10 cellular contexts compared by ENCODE assay signal in the genomic region with DNA sequence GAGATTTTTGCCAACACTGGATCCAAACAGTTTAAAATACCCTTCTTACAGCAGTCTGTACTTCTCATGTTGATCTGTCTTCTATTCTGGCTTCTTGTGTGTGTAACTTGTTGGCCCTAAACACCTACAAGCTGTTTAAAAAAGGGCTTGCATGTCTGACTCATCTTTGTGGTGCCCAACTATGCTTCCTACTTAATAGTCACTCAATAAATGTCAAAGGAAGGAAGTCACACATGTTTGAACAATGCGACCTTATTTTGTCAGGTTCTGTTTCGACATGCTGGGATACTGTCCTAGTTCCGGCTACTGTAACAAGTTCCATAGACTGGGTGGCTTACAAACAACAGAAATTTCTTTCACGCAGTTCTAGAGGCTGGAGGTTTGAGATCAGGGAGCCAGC. TPM values are rescaled to one million over a fixed set of nuclear protein-coding genes. Genes with fewer than 3 reads are reported as not detected.
DNase-seq lines count a peak whose midpoint lies in the region; ATAC-seq and TF ChIP-seq lines count a peak whose summit lies in the region.
"Had no signal": no experiment of that assay in that cellular context is flagged by ENCODE, and none has a peak within 500 bp of the region (broad histone marks: within the 10 kb centered on the region; RNA-seq: fewer than 3 reads in every experiment).

No MANE protein-coding gene starts in this region.

- peaks cover 14% of the 10 kb centered on the region for H3K4me1 ChIP-seq in SJSA1 (replicated peaks)
- H3K4me1 ChIP-seq in esophagus squamous epithelium = peaks cover 5 to 31% (median 10%) of the 10 kb centered on the region in 3 donors
- peaks cover 6% of the 10 kb centered on the region for H3K4me1 ChIP-seq in upper lobe of right lung
- peaks cover 5% of the 10 kb centered on the region for H3K4me1 ChIP-seq in A673 (ENCODE audit: insufficient read depth, low read length, poor library complexity, severe bottlenecking)

- no peaks in the 10 kb centered on the region for H3K9me3 Mint-ChIP-seq in activated naive CD4-positive, alpha-beta T cell treated with anti-CD3 and anti-CD28 coated beads, Interleukin-2, amount 50 U/mL, for 24 hours

- peak overlapping the region; percentile 70 for H3K27ac Mint-ChIP-seq in activated naive CD4-positive, alpha-beta T cell treated with anti-CD3 and anti-CD28 coated beads, Interleukin-2, amount 50 U/mL, for 24 hours

- no peak for DNase-seq in activated naive CD4-positive, alpha-beta T cell treated with Interleukin-2 at 50 U/mL for 16 hours
- DNase-seq in SJSA1 (ENCODE audit: low read depth in 1 of 2, low spot score in 2 of 2) (peak in 1 of 2 experiments; percentile 43), esophagus squamous epithelium (lab: John Stamatoyannopoulos, UW) (no peak), upper lobe of right lung (no peak), OCI-M1 (lab: John Stamatoyannopoulos, UW) (no peak), A673 (ENCODE audit: low spot score) (no peak)
- DNase-seq: dorsolateral prefrontal cortex had no signal

- CTCF ChIA-PET in A673 (lab: Charles Lee) = interaction anchor here (1.8 to 2.1 kb wide), 2 partner anchors 9 to 245 kb away, joined by 8 to 11 read pairs; no protein-coding TSS in a partner anchor

- peak; percentile 48 for ATAC-seq in upper lobe of right lung
- no peak for ATAC-seq in HG03571 (IDR thresholded peaks at IDR 0.05; ENCODE audit: unreplicated experiment)

- H3K36me3 Mint-ChIP-seq in activated naive CD4-positive, alpha-beta T cell treated with anti-CD3 and anti-CD28 coated beads, Interleukin-2, amount 50 U/mL, for 24 hours = no peaks in the 10 kb centered on the region

- TF ChIP-seq POLR2A in esophagus squamous epithelium (IDR thresholded peaks at IDR 0.05) = no peak

- 30 to 41% methylated on average over 3 to 4 of the region's 4 CpGs for WGBS in esophagus squamous epithelium, 2 donors

- no peaks in the 10 kb centered on the region for H3K36me3 ChIP-seq in SJSA1
- H3K36me3 ChIP-seq in esophagus squamous epithelium = no peaks in the 10 kb centered on the region
- H3K36me3 ChIP-seq in upper lobe of right lung = no peaks in the 10 kb centered on the region
- no peaks in the 10 kb centered on the region for H3K36me3 ChIP-seq in A673 (ENCODE audit: insufficient read depth, low read length, poor library complexity, severe bottlenecking)
- H3K36me3 ChIP-seq: thoracic aorta had no signal

- no peak overlapping the region for H3K4me3 ChIP-seq in SJSA1
- no peak overlapping the region for H3K4me3 ChIP-seq in esophagus squamous epithelium
- H3K4me3 ChIP-seq in upper lobe of right lung = no peak overlapping the region
- H3K4me3 ChIP-seq in A673 (ENCODE audit: low read depth, low read length, poor library complexity, severe bottlenecking) = no peak overlapping the region
- H3K4me3 ChIP-seq: dorsolateral prefrontal cortex, thoracic aorta had no signal

- H3K9me3 ChIP-seq in SJSA1 (replicated peaks) = no peaks in the 10 kb centered on the region
- H3K9me3 ChIP-seq in esophagus squamous epithelium = no peaks in the 10 kb centered on the region
- no peaks in the 10 kb centered on the region for H3K9me3 ChIP-seq in upper lobe of right lung
- H3K9me3 ChIP-seq in A673 (ENCODE audit: low read depth, low read length, poor library complexity, severe bottlenecking) = no peaks in the 10 kb centered on the region
- H3K9me3 ChIP-seq: thoracic aorta had no signal

- intact Hi-C loops in esophagus squamous epithelium (cut with DNase I) (loop anchor here (5.0 kb wide), 1 partner anchor 249 kb away; no protein-coding TSS in a partner anchor), upper lobe of right lung (cut with DNase I) (loop anchor here (10.0 kb wide), 1 partner anchor 347 kb away; the partner anchor contains the start of gene RGS10), A673 (cut with micrococcal nuclease; ENCODE audit: unreplicated experiment) (loop anchor here (2.0 kb wide), 1 partner anchor 219 kb away; no protein-coding TSS in a partner anchor)

- POLR2A ChIA-PET in A673 (lab: Charles Lee; ENCODE audit: low non-redundant PET) = no interaction called here

- BruUV-seq in A673 (replicated peaks; lab: Mats Ljungman, UMichigan) = no TSS peak

- peak overlapping the region; percentile 44 for H3K4me3 Mint-ChIP-seq in activated naive CD4-positive, alpha-beta T cell treated with anti-CD3 and anti-CD28 coated beads, Interleukin-2, amount 50 U/mL, for 24 hours

- H3K27ac ChIP-seq in SJSA1 (peak overlapping the region; percentile 16), esophagus squamous epithelium (peak overlapping the region; percentile 29 to 72 (median 58)), upper lobe of right lung (no peak overlapping the region), A673 (ENCODE audit: low read depth, low read length, poor library complexity, severe bottlenecking) (no peak overlapping the region)
- H3K27ac ChIP-seq: dorsolateral prefrontal cortex, thoracic aorta had no signal

- peaks cover 17% of the 10 kb centered on the region for H3K4me1 Mint-ChIP-seq in activated naive CD4-positive, alpha-beta T cell treated with anti-CD3 and anti-CD28 coated beads, Interleukin-2, amount 50 U/mL, for 24 hours

- H3K27me3 Mint-ChIP-seq in activated naive CD4-positive, alpha-beta T cell treated with anti-CD3 and anti-CD28 coated beads, Interleukin-2, amount 50 U/mL, for 24 hours = no peaks in the 10 kb centered on the region

- H3K27me3 ChIP-seq in SJSA1 (replicated peaks) (no peaks in the 10 kb centered on the region), esophagus squamous epithelium (peaks cover 0 to 3% (median 0%) of the 10 kb centered on the region in 4 donors), upper lobe of right lung (no peaks in the 10 kb centered on the region), A673 (replicated peaks; ENCODE audit: insufficient read depth, low read depth, low read length, poor library complexity) (no peaks in the 10 kb centered on the region)

- no peak for TF ChIP-seq CTCF in esophagus squamous epithelium (IDR thresholded peaks at IDR 0.05)
- no peak for TF ChIP-seq CTCF in upper lobe of right lung (IDR thresholded peaks at IDR 0.05)
- TF ChIP-seq CTCF in A673 (conservative IDR thresholded peaks at IDR 0.05; ENCODE audit: low read depth, low read length) = no peak

RNA-seq across cellular contexts. Expression of gene GRK5, which starts 9.4 kb away (rescaled TPM):
- total RNA-seq in SJSA1 (2014; rRNA removed; shearing (Covaris generic)) = 19.4 TPM in 2 replicates
- 10 to 100 TPM in 1 of 4 donors, 1 to 10 TPM in 3; 2.4 to 18.9 (median 6.3) TPM for total RNA-seq in esophagus squamous epithelium
- total RNA-seq in upper lobe of right lung = 83.5 TPM
- 54.7 and 58.2 TPM in 2 replicates for total RNA-seq in A673 (2021)

RNA-seq across cellular contexts. Expression of gene PRDX3, which starts 19.3 kb away (rescaled TPM):
- total RNA-seq in SJSA1 (2014; rRNA removed; shearing (Covaris generic)) = 304 and 376 TPM in 2 replicates
- total RNA-seq in esophagus squamous epithelium (100 to 1,000 TPM in 3 of 4 donors, 10 to 100 TPM in 1; 42.9 to 183 (median 119) TPM), upper lobe of right lung (76.7 TPM), A673 (2021) (215 and 234 TPM in 2 replicates)

RNA-seq across cellular contexts. Expression of gene SFXN4, which starts 32.4 kb away (rescaled TPM):
- total RNA-seq in SJSA1 (2014; rRNA removed; shearing (Covaris generic)) = 23.5 and 46.2 TPM in 2 replicates
- total RNA-seq in esophagus squamous epithelium (100 to 1,000 TPM in 1 of 4 donors, 10 to 100 TPM in 3; 13.8 to 120 (median 24.4) TPM), upper lobe of right lung (20.8 TPM), A673 (2021) (67.3 and 72.9 TPM in 2 replicates)

Comparison
In these comparisons a context has a peak if more than half of its experiments do, and no peak if none do; other contexts are left out.
1. H3K27ac ChIP-seq: peak in SJSA1 (single experiment) and esophagus squamous epithelium (4 of 4); none in upper lobe of right lung (single experiment) and A673 (single experiment).